20 cellular contexts compared by ENCODE assay signal in genomic region chr1:231596337-231596791, GRCh38. TPM values are rescaled to one million over a fixed set of nuclear protein-coding genes. Genes with fewer than 3 reads are reported as not detected.
DNase-seq lines count a peak whose midpoint lies in the region; ATAC-seq and TF ChIP-seq lines count a peak whose summit lies in the region.
"Had no signal": no experiment of that assay in that cellular context is flagged by ENCODE, and none has a peak within 500 bp of the region (broad histone marks: within the 10 kb centered on the region; RNA-seq: fewer than 3 reads in every experiment).

No MANE protein-coding gene starts in this region.

- H3K27me3 Mint-ChIP-seq in T-helper 17 cell (no peaks in the 10 kb centered on the region), endothelial cell (ENCODE audit: unreplicated experiment) (no peaks in the 10 kb centered on the region)
- H3K27me3 Mint-ChIP-seq: activated T-cell treated with anti-CD3 and anti-CD28 coated beads, Interleukin-2, amount 50 U/mL, for 24 hours; memory B cell had no signal

- H3K27ac ChIP-seq in smooth muscle cell (ENCODE audit: low read depth): no peak overlapping the region
- H3K27ac ChIP-seq: parathyroid adenoma had no signal

- no peak overlapping the region for H3K4me3 Mint-ChIP-seq in T-helper 17 cell
- no peak overlapping the region for H3K4me3 Mint-ChIP-seq in endothelial cell (ENCODE audit: unreplicated experiment)
- H3K4me3 Mint-ChIP-seq: activated T-cell treated with anti-CD3 and anti-CD28 coated beads, Interleukin-2, amount 50 U/mL, for 24 hours; memory B cell; natural killer cell had no signal

- H3K4me2 ChIP-seq in smooth muscle cell: peak overlapping the region; percentile 12

- H3K79me2 ChIP-seq in smooth muscle cell (ENCODE audit: low read depth): no peaks in the 10 kb centered on the region
- H3K79me2 ChIP-seq: parathyroid adenoma had no signal

- ATAC-seq in left ventricle myocardium superior (peak; percentile 25), left cardiac atrium (no peak), T-helper 17 cell (no peak)
- ATAC-seq: natural killer cell had no signal

- no peaks in the 10 kb centered on the region for H3K27me3 ChIP-seq in smooth muscle cell (ENCODE audit: low read depth)

- no peak overlapping the region for H2AFZ ChIP-seq in smooth muscle cell (ENCODE audit: low read depth)
- H2AFZ ChIP-seq: parathyroid adenoma had no signal

- peaks cover 7% of the 10 kb centered on the region for H3K4me1 ChIP-seq in smooth muscle cell (ENCODE audit: low read depth)
- H3K4me1 ChIP-seq: parathyroid adenoma had no signal

- DNase-seq in left ventricle myocardium superior: no peak
- DNase-seq in left cardiac atrium: no peak
- DNase-seq in T-helper 17 cell: no peak
- DNase-seq in iris pigment epithelial cell (ENCODE audit: low read depth): peak; percentile 38
- no peak for DNase-seq in smooth muscle cell (lab: John Stamatoyannopoulos, UW; ENCODE audit: unreplicated experiment)
- no peak for DNase-seq in D341Med (ENCODE audit: low spot score)
- no peak for DNase-seq in endothelial cell (ENCODE audit: low spot score)
- no peak for DNase-seq in NCI-H2196 treated with DMSO at 0.1 percent for 48 hours (lab: John Stamatoyannopoulos, UW; ENCODE audit: unreplicated experiment)
- DNase-seq: activated CD4-positive, alpha-beta T cell treated with anti-CD3 and anti-CD28 coated beads for 1 hour; activated naive CD4-positive, alpha-beta T cell treated with Interleukin-2 at 50 U/mL for 16 hours; activated T-cell treated with anti-CD3 and anti-CD28 coated beads, Interleukin-2, amount 50 U/mL, for 24 hours; erythroblast; GOT3; kidney glomerular epithelial cell; natural killer cell; NCI-H1436 treated with DMSO at 0.1 percent for 48 hours; NCI-H526; SW 1271 had no signal

- 33% methylated on average over 5 of the region's 5 CpGs for WGBS in smooth muscle cell (ENCODE audit: low lambda C conversion rate)

- no peaks in the 10 kb centered on the region for H3K4me1 Mint-ChIP-seq in T-helper 17 cell
- peaks cover 4% of the 10 kb centered on the region for H3K4me1 Mint-ChIP-seq in endothelial cell (ENCODE audit: unreplicated experiment)

- intact Hi-C loops in left ventricle myocardium superior (cut with micrococcal nuclease): no loop called here
- intact Hi-C loops in left cardiac atrium (cut with DNase I): no loop called here

- H3K27ac Mint-ChIP-seq in T-helper 17 cell (peak overlapping the region; percentile 81), endothelial cell (ENCODE audit: unreplicated experiment) (no peak overlapping the region)
- H3K27ac Mint-ChIP-seq: activated T-cell treated with anti-CD3 and anti-CD28 coated beads, Interleukin-2, amount 50 U/mL, for 24 hours; memory B cell; natural killer cell had no signal

- H4K20me1 ChIP-seq in smooth muscle cell (ENCODE audit: low read depth): no peaks in the 10 kb centered on the region

- no peaks in the 10 kb centered on the region for H3F3A ChIP-seq in smooth muscle cell (ENCODE audit: low read depth)

- H3K36me3 ChIP-seq in smooth muscle cell (ENCODE audit: low read depth): no peaks in the 10 kb centered on the region

- no peaks in the 10 kb centered on the region for H3K36me3 Mint-ChIP-seq in T-helper 17 cell (ENCODE audit: low read depth)
- no peaks in the 10 kb centered on the region for H3K36me3 Mint-ChIP-seq in endothelial cell (ENCODE audit: low read depth, unreplicated experiment)
- H3K36me3 Mint-ChIP-seq: natural killer cell had no signal

- no peaks in the 10 kb centered on the region for H3K9me3 ChIP-seq in T-helper 17 cell (ENCODE audit: control insufficient read depth, low read length, poor library complexity, severe bottlenecking)
- no peaks in the 10 kb centered on the region for H3K9me3 ChIP-seq in smooth muscle cell (replicated peaks; ENCODE audit: low read depth)

- H3K9me3 Mint-ChIP-seq in endothelial cell (ENCODE audit: unreplicated experiment): no peaks in the 10 kb centered on the region
- H3K9me3 Mint-ChIP-seq: activated T-cell treated with anti-CD3 and anti-CD28 coated beads, Interleukin-2, amount 50 U/mL, for 24 hours; memory B cell; natural killer cell had no signal

- no peak overlapping the region for H3K4me3 ChIP-seq in smooth muscle cell

- TF ChIP-seq CTCF in smooth muscle cell (IDR thresholded peaks at IDR 0.05; ENCODE audit: borderline replicate concordance, insufficient read depth, poor library complexity, severe bottlenecking) (no peak), endothelial cell (IDR thresholded peaks at IDR 0.05; ENCODE audit: unreplicated experiment) (no peak)

- H3K9ac ChIP-seq in smooth muscle cell (ENCODE audit: low read depth): no peak overlapping the region
- H3K9ac ChIP-seq: parathyroid adenoma had no signal

RNA-seq across cellular contexts. Expression of gene DISC1, which starts 30.2 kb away (rescaled TPM):
- total RNA-seq in left ventricle myocardium superior: 4.3 TPM
- total RNA-seq in left cardiac atrium: 1 to 10 TPM; 5.0 to 5.4 TPM
- total RNA-seq in T-helper 17 cell: 10 to 100 TPM; 16.2 to 17.4 TPM
- total RNA-seq in smooth muscle cell: 2.8 and 4.3 TPM in 2 replicates
- polyA plus RNA-seq in smooth muscle cell: 0.86 and 0.89 TPM in 2 replicates
- total RNA-seq in endothelial cell (ENCODE audit: unreplicated experiment): 82.5 TPM
